In genomic region chr7:83321011-83321410, GRCh38 we compare ENCODE assay signal across 24 cellular contexts.
DNase-seq lines count a peak whose midpoint lies in the region; ATAC-seq and TF ChIP-seq lines count a peak whose summit lies in the region.
"Had no signal": no experiment of that assay in that cellular context is flagged by ENCODE, and none has a peak within 500 bp of the region (broad histone marks: within the 10 kb centered on the region; RNA-seq: fewer than 3 reads in every experiment).

No MANE protein-coding gene starts in this region.

- H3K9me2 ChIP-seq in neural cell (ENCODE audit: insufficient read depth, low read length), result no peaks in the 10 kb centered on the region

- ATAC-seq in GM21528 (IDR thresholded peaks at IDR 0.05; ENCODE audit: low FRiP score, unreplicated experiment), result no peak
- ATAC-seq in GM18517 (IDR thresholded peaks at IDR 0.05; ENCODE audit: unreplicated experiment), result no peak
- ATAC-seq: GM12878 had no signal

- DNase-seq in OCI-M1 (lab: John Stamatoyannopoulos, UW), result peak; percentile 21
- DNase-seq in SK-N-DZ (ENCODE audit: low spot score), result peak; percentile 30
- no peak for DNase-seq in stimulated activated naive CD4-positive, alpha-beta T cell treated with Interleukin-2 at 50 U/mL for 16 hours (lab: John Stamatoyannopoulos, UW)
- DNase-seq in NK-92 (lab: John Stamatoyannopoulos, UW; ENCODE audit: unreplicated experiment), result no peak
- DNase-seq: 8988T; ACHN; BE2C; C1 segment of cervical spinal cord; CD4-positive, alpha-beta memory T cell; CD4-positive, CD25-positive, alpha-beta regulatory T cell; CD8-positive, alpha-beta memory T cell; COR-L47; DMS 273 treated with DMSO at 0.1 percent for 48 hours; DMS153; DMS53; DMS79; DND-41; EL; GDM1 had no signal

- TF ChIP-seq CTCF in neural cell (IDR thresholded peaks at IDR 0.05; ENCODE audit: poor library complexity, severe bottlenecking), result no peak

- H3K4me2 ChIP-seq in neural cell (ENCODE audit: low read length), result peak overlapping the region; percentile 30
- H3K4me2 ChIP-seq: BLaER1 had no signal

- H3K9me3 ChIP-seq in neural cell (ENCODE audit: low read length), result no peaks in the 10 kb centered on the region
- H3K9me3 ChIP-seq: BE2C, BLaER1 had no signal

- H3K4me3 ChIP-seq in neural cell (ENCODE audit: low read length), result peak overlapping the region; percentile 2
- H3K4me3 ChIP-seq: BLaER1, GM12878 had no signal

- no peak for TF ChIP-seq EP300 in neural cell (conservative IDR thresholded peaks at IDR 0.05; ENCODE audit: poor library complexity, severe bottlenecking)

- H3K79me2 ChIP-seq in neural cell (replicated peaks; ENCODE audit: insufficient read depth, low read length), result no peaks in the 10 kb centered on the region

- H4K20me1 ChIP-seq in neural cell (ENCODE audit: insufficient read depth), result no peaks in the 10 kb centered on the region
- H4K20me1 ChIP-seq: BLaER1 had no signal

- no peak for TF ChIP-seq RAD21 in neural cell (conservative IDR thresholded peaks at IDR 0.05)

- H3K36me3 ChIP-seq in neural cell (ENCODE audit: insufficient read depth, low read length), result no peaks in the 10 kb centered on the region
- H3K36me3 ChIP-seq: BE2C, BLaER1 had no signal

- no peak overlapping the region for H3K27ac ChIP-seq in neural cell (ENCODE audit: low read length)
- H3K27ac ChIP-seq: BLaER1 had no signal

- no peak overlapping the region for H2AFZ ChIP-seq in neural cell (ENCODE audit: low read depth, low read length)

- H3K9ac ChIP-seq in neural cell (ENCODE audit: low read length), result no peak overlapping the region
- H3K9ac ChIP-seq: BLaER1 had no signal

- no peaks in the 10 kb centered on the region for H3F3A ChIP-seq in neural cell (ENCODE audit: insufficient read depth, low read length, poor library complexity, severe bottlenecking)

- H3K27me3 ChIP-seq in neural cell (ENCODE audit: insufficient read depth, low read depth, low read length), result no peaks in the 10 kb centered on the region
- H3K27me3 ChIP-seq: BE2C, BLaER1 had no signal

TF ChIP-seq in neural cell, 6 proteins besides CTCF, POLR2A, EP300 and RAD21:
- TF ChIP-seq TAF1 (IDR thresholded peaks at IDR 0.05; ENCODE audit: low read depth) (no peak), REST (IDR thresholded peaks at IDR 0.05; ENCODE audit: borderline replicate concordance) (no peak), POLR2AphosphoS5 (IDR thresholded peaks at IDR 0.05) (peak; percentile 60), MXI1 (conservative IDR thresholded peaks at IDR 0.05; ENCODE audit: poor library complexity, severe bottlenecking) (no peak)

Comparison
In these comparisons a context has a peak if more than half of its experiments do, and no peak if none do; other contexts are left out.
1. DNase-seq: peak in OCI-M1 (single experiment) and SK-N-DZ (single experiment); none in stimulated activated naive CD4-positive, alpha-beta T cell treated with Interleukin-2 at 50 U/mL for 16 hours (single experiment) and NK-92 (single experiment).